Comparison of ENCODE assay signal across 9 cellular contexts in the genomic region with DNA sequence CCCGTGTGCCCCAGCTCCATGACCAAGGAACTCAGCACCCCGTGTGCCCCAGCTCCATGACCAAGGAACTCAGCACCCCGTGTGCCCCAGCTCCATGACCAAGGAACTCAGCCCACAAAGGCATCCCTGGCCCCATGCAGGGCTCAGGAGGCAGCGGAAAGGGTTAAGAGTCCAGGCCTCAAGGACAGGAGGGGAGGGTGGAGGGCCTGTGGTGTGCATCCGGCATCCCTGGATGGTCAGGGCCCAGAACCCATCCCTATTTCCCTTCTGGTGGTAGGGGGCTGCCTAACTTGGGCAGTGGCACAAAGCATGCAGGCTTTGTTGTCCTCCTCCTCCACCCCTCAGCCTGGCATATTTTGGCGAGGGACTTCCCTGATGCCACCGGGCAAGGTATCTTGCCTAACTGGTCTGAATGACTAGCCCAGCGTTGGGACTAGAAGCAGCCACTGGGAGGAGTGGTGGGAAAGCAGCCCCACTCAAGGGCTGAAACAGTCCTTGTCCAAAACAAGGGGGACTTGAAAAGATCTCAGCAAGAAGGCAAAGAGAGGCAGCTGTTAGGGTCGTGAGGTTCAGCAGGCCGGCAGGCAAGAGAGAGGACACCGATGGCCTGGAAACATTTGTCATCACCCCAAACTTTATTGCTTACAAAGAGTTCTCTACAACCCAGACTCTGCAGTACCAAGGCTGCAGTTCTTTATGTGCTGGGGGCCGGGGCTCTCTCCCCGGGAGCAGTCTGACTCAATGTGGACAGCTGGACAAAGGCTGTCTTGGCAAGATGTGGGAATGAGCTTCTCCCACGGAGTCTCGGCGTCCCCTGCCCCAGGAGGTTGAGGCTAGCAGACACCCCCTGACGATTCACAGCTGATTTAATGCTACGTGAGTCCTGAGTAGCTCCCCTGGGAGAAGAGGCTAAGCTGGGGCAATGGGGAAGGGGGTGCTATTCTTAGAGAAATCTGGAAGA. TPM values are rescaled to one million over a fixed set of nuclear protein-coding genes. Genes with fewer than 3 reads are reported as not detected.
DNase-seq lines count a peak whose midpoint lies in the region; ATAC-seq and TF ChIP-seq lines count a peak whose summit lies in the region.
"Had no signal": no experiment of that assay in that cellular context is flagged by ENCODE, and none has a peak within 500 bp of the region (broad histone marks: within the 10 kb centered on the region; RNA-seq: fewer than 3 reads in every experiment).

No MANE protein-coding gene starts in this region.

- 79% methylated on average over 18 of the region's 18 CpGs for WGBS in HUES64

- H3K4me1 ChIP-seq in HUES64 (ENCODE audit: insufficient read depth, low read length) (peaks cover 5% of the 10 kb centered on the region), colonic mucosa (peaks cover 20% of the 10 kb centered on the region), mucosa of rectum (ENCODE audit: control insufficient read depth in 2 of 2, insufficient read depth in 2 of 2, low read length in 2 of 2) (peaks cover 29 to 30% of the 10 kb centered on the region in 2 donors)

- H3K27ac ChIP-seq in HUES64 (ENCODE audit: low read depth, low read length) (no peak overlapping the region), colonic mucosa (no peak overlapping the region), mucosa of rectum (ENCODE audit: low read depth in 2 of 2, low read length in 2 of 2) (no peak overlapping the region)

- intact Hi-C loops in colonic mucosa (cut with DNase I): no loop called here

- ATAC-seq in SK-N-SH treated with all-trans-retinoic acid at 6 μM for 48 hours (no peak; the same call in 2 of the 3 replicates), GM21515 (IDR thresholded peaks at IDR 0.05; ENCODE audit: unreplicated experiment) (no peak)

- H3K4me3 ChIP-seq in HUES64 (ENCODE audit: low read length): peak overlapping the region; percentile 59
- H3K4me3 ChIP-seq in colonic mucosa: peak overlapping the region; percentile 61
- peak overlapping the region; percentile 69 to 74 for H3K4me3 ChIP-seq in mucosa of rectum (ENCODE audit: low read length in 2 of 2)

- H3K36me3 ChIP-seq in HUES64 (ENCODE audit: insufficient read depth, low read length): peaks cover 38% of the 10 kb centered on the region
- H3K36me3 ChIP-seq in colonic mucosa: peaks cover 5% of the 10 kb centered on the region
- H3K36me3 ChIP-seq in mucosa of rectum (ENCODE audit: control insufficient read depth in 2 of 2, insufficient read depth in 2 of 2, low read length in 2 of 2): peaks cover 34 to 42% of the 10 kb centered on the region in 2 donors

- DNase-seq in AG09319 (ENCODE audit: extremely low read depth, low read depth): no peak
- no peak for DNase-seq in colonic mucosa
- no peak for DNase-seq in NAMALWA (ENCODE audit: low spot score)
- no peak for DNase-seq in iPS-NIHi7 (ENCODE audit: extremely low spot score)
- DNase-seq: NCI-H187 had no signal

- peak; percentile 3 for TF ChIP-seq CTCF in AG09319 (IDR thresholded peaks at IDR 0.05; ENCODE audit: low read depth, low read length)
- TF ChIP-seq CTCF in colonic mucosa (IDR thresholded peaks at IDR 0.05): no peak

- H3K27me3 ChIP-seq in HUES64 (ENCODE audit: insufficient read depth, low read length) (peaks cover 8% of the 10 kb centered on the region; the same call in 1 of the 2 replicates), colonic mucosa (no peaks in the 10 kb centered on the region), mucosa of rectum (ENCODE audit: control insufficient read depth in 2 of 2, insufficient read depth in 2 of 2, low read length in 2 of 2) (no peaks in the 10 kb centered on the region)

- H3K9ac ChIP-seq in HUES64 (ENCODE audit: low read depth, low read length) (peak overlapping the region; percentile 61), colonic mucosa (ENCODE audit: low read depth in 2 of 2, low read length in 2 of 2) (peak overlapping the region; percentile 68 to 78), mucosa of rectum (ENCODE audit: low read depth in 1 of 2, low read length in 2 of 2) (peak overlapping the region in 1 of 2 donors; percentile 76)

- H3K9me3 ChIP-seq in HUES64 (ENCODE audit: insufficient read depth, low read depth, low read length): no peaks in the 10 kb centered on the region
- no peaks in the 10 kb centered on the region for H3K9me3 ChIP-seq in colonic mucosa
- no peaks in the 10 kb centered on the region for H3K9me3 ChIP-seq in mucosa of rectum (ENCODE audit: control insufficient read depth in 2 of 2, low read length in 2 of 2)

TF ChIP-seq in SK-N-SH treated with all-trans-retinoic acid at 6 μM for 48 hours, 23 proteins besides CTCF, POLR2A, EP300 and RAD21:
- TF ChIP-seq RARB (CRISPR knock-in tag; IDR thresholded peaks at IDR 0.05) (no peak), ARNTL (CRISPR knock-in tag; IDR thresholded peaks at IDR 0.05; ENCODE audit: borderline replicate concordance, low read depth) (no peak), ZNF565 (CRISPR knock-in tag; conservative IDR thresholded peaks at IDR 0.05; ENCODE audit: low read depth) (no peak), SNAI2 (CRISPR knock-in tag; IDR thresholded peaks at IDR 0.05) (no peak), ISL1 (CRISPR knock-in tag; IDR thresholded peaks at IDR 0.05) (no peak), BACH2 (CRISPR knock-in tag; IDR thresholded peaks at IDR 0.05; ENCODE audit: borderline replicate concordance) (no peak), PPARA (CRISPR knock-in tag; IDR thresholded peaks at IDR 0.05; ENCODE audit: borderline replicate concordance) (no peak), TOX (CRISPR knock-in tag; IDR thresholded peaks at IDR 0.05; ENCODE audit: borderline replicate concordance) (no peak), GLIS3 (CRISPR knock-in tag; IDR thresholded peaks at IDR 0.05) (no peak), ZNF70 (CRISPR knock-in tag; IDR thresholded peaks at IDR 0.05) (no peak), ESRRG (CRISPR knock-in tag; IDR thresholded peaks at IDR 0.05) (no peak), CSDC2 (CRISPR knock-in tag; IDR thresholded peaks at IDR 0.05) (no peak)
- TF ChIP-seq, protein P1, sequence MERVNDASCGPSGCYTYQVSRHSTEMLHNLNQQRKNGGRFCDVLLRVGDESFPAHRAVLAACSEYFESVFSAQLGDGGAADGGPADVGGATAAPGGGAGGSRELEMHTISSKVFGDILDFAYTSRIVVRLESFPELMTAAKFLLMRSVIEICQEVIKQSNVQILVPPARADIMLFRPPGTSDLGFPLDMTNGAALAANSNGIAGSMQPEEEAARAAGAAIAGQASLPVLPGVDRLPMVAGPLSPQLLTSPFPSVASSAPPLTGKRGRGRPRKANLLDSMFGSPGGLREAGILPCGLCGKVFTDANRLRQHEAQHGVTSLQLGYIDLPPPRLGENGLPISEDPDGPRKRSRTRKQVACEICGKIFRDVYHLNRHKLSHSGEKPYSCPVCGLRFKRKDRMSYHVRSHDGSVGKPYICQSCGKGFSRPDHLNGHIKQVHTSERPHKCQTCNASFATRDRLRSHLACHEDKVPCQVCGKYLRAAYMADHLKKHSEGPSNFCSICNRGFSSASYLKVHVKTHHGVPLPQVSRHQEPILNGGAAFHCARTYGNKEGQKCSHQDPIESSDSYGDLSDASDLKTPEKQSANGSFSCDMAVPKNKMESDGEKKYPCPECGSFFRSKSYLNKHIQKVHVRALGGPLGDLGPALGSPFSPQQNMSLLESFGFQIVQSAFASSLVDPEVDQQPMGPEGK (CRISPR knock-in tag; IDR thresholded peaks at IDR 0.05; ENCODE audit: borderline replicate concordance): no peak
- TF ChIP-seq, protein P2, sequence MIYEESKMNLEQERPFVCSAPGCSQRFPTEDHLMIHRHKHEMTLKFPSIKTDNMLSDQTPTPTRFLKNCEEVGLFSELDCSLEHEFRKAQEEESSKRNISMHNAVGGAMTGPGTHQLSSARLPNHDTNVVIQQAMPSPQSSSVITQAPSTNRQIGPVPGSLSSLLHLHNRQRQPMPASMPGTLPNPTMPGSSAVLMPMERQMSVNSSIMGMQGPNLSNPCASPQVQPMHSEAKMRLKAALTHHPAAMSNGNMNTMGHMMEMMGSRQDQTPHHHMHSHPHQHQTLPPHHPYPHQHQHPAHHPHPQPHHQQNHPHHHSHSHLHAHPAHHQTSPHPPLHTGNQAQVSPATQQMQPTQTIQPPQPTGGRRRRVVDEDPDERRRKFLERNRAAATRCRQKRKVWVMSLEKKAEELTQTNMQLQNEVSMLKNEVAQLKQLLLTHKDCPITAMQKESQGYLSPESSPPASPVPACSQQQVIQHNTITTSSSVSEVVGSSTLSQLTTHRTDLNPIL (CRISPR knock-in tag; IDR thresholded peaks at IDR 0.05; ENCODE audit: low read depth): no peak

RNA-seq across cellular contexts. Expression of gene SPATA32, which starts 0.9 kb away (rescaled TPM):
- polyA plus RNA-seq in HUES64 (2013, experiment 1 of 2): not detected
- not detected for polyA plus RNA-seq in HUES64 (2013, experiment 2 of 2)
- total RNA-seq in colonic mucosa: not detected

RNA-seq across cellular contexts. Expression of gene FMNL1, which starts 41.1 kb away (rescaled TPM):
- 4.1 TPM for polyA plus RNA-seq in HUES64 (2013, experiment 1 of 2)
- 3.2 TPM for polyA plus RNA-seq in HUES64 (2013, experiment 2 of 2)
- 1 to 10 TPM; 6.8 to 8.4 TPM for total RNA-seq in colonic mucosa

RNA-seq across cellular contexts. Expression of gene MAP3K14, which starts 54.0 kb away (rescaled TPM):
- 3.4 TPM for polyA plus RNA-seq in HUES64 (2013, experiment 1 of 2)
- 3.2 TPM for polyA plus RNA-seq in HUES64 (2013, experiment 2 of 2)
- total RNA-seq in colonic mucosa: 10 to 100 TPM; 11.1 to 15.0 TPM
